In the genomic region with DNA sequence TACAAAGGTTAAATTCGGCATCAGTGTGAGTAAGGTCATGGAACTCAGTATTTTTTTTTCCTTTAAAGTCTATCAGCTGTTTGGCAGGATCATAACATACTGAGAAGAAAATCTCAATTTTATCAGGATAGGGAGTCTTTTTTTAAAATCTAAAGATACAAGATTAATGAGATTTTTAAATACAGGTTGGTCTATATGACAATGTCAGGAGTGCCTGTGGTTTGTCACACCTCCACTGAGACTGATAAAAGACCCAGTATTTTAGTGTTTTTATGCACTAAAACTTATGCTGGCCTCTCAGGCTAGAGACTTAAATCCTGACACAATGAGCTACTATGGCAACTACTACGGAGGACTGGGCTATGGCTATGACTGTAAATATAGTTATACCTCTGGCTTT, we compare ENCODE assay signal across 37 cellular contexts. TPM values are rescaled to one million over a fixed set of nuclear protein-coding genes. Genes with fewer than 3 reads are reported as not detected.
"Had no signal": no experiment of that assay in that cellular context is flagged by ENCODE, and none has a peak within 500 bp of the region (broad histone marks: within the 10 kb centered on the region; RNA-seq: fewer than 3 reads in every experiment).

Gene KRTAP20-3, plus strand, starts transcription at position 301 of the 400 bp plus-strand sequence.

- H3K4me3 ChIP-seq: MG63 had no signal

- DNase-seq: Karpas-422, Kasumi-1, MG63, MM.1S, MV-4-11, NCI-H1048, NCI-H1092, NCI-H1092 treated with DMSO at 0.1 percent for 48 hours, NCI-H1105, NCI-H1105 treated with DMSO at 0.1 percent for 48 hours, NCI-H1417, NCI-H1417 treated with DMSO at 0.1 percent for 48 hours, NCI-H1436, NCI-H1436 treated with DMSO at 0.1 percent for 48 hours, NCI-H146, NCI-H1694, NCI-H1694 treated with DMSO at 0.1 percent for 48 hours, NCI-H187, NCI-H187 treated with DMSO at 0.1 percent for 48 hours, NCI-H1930, NCI-H2029, NCI-H2029 treated with DMSO at 0.1 percent for 48 hours, NCI-H2081, NCI-H2081 treated with DMSO at 0.1 percent for 48 hours, NCI-H2107, NCI-H2171, NCI-H2171 treated with DMSO at 0.1 percent for 48 hours, NCI-H2227 treated with DMSO at 0.1 percent for 48 hours, NCI-H226, NCI-H345, NCI-H446, NCI-H446 treated with DMSO at 0.1 percent for 48 hours, NCI-H510A had no signal

- H3K27me3 ChIP-seq: MG63 had no signal

- H3K36me3 ChIP-seq: MG63 had no signal

RNA-seq across cellular contexts. Expression of gene KRTAP20-3, which starts in this region (rescaled TPM):
- total RNA-seq: LHCN-M2, M059J, MCF 10A, NCI-H460 had no signal
